1 cellular context compared by ENCODE assay signal in genomic region chr13:79722885-79723445, GRCh38.
TF ChIP-seq lines count a peak whose summit lies in the region.

No MANE protein-coding gene starts in this region.

TF ChIP-seq in HepG2, 621 proteins besides CTCF, POLR2A, EP300 and RAD21 (continued from another document):
- TF ChIP-seq, protein P1, sequence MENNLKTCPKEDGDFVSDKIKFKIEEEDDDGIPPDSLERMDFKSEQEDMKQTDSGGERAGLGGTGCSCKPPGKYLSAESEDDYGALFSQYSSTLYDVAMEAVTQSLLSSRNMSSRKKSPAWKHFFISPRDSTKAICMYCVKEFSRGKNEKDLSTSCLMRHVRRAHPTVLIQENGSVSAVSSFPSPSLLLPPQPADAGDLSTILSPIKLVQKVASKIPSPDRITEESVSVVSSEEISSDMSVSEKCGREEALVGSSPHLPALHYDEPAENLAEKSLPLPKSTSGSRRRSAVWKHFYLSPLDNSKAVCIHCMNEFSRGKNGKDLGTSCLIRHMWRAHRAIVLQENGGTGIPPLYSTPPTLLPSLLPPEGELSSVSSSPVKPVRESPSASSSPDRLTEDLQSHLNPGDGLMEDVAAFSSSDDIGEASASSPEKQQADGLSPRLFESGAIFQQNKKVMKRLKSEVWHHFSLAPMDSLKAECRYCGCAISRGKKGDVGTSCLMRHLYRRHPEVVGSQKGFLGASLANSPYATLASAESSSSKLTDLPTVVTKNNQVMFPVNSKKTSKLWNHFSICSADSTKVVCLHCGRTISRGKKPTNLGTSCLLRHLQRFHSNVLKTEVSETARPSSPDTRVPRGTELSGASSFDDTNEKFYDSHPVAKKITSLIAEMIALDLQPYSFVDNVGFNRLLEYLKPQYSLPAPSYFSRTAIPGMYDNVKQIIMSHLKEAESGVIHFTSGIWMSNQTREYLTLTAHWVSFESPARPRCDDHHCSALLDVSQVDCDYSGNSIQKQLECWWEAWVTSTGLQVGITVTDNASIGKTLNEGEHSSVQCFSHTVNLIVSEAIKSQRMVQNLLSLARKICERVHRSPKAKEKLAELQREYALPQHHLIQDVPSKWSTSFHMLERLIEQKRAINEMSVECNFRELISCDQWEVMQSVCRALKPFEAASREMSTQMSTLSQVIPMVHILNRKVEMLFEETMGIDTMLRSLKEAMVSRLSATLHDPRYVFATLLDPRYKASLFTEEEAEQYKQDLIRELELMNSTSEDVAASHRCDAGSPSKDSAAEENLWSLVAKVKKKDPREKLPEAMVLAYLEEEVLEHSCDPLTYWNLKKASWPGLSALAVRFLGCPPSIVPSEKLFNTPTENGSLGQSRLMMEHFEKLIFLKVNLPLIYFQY (CRISPR knock-in tag; IDR thresholded peaks at IDR 0.05; ENCODE audit: borderline replicate concordance), result no peak
- TF ChIP-seq HNF4A (CRISPR knock-in tag; IDR thresholded peaks at IDR 0.05) (0 out of 2 replicates have a peak, but pooled peaks have one; percentile 5), SETDB1 (CRISPR knock-in tag; IDR thresholded peaks at IDR 0.05; ENCODE audit: borderline replicate concordance) (no peak)
